Comparison of ENCODE assay signal across 7 cellular contexts in the genomic region with DNA sequence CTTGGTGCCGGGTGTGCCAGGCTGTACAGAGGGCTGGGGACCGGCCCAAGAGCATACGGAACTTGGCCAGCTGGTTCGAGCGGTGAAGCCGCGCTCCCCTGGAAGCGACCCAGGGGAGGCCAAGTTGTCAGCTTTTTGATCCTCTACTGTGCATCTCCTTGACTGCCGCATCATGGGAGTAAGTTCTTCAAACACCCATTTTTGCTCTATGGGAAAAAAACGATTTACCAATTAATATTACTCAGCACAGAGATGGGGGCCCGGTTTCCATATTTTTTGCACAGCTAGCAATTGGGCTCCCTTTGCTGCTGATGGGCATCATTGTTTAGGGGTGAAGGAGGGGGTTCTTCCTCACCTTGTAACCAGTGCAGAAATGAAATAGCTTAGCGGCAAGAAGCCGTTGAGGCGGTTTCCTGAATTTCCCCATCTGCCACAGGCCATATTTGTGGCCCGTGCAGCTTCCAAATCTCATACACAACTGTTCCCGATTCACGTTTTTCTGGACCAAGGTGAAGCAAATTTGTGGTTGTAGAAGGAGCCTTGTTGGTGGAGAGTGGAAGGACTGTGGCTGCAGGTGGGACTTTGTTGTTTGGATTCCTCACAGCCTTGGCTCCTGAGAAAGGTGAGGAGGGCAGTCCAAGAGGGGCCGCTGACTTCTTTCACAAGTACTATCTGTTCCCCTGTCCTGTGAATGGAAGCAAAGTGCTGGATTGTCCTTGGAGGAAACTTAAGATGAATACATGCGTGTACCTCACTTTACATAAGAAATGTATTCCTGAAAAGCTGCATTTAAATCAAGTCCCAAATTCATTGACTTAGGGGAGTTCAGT. TPM values are rescaled to one million over a fixed set of nuclear protein-coding genes. Genes with fewer than 3 reads are reported as not detected.
DNase-seq lines count a peak whose midpoint lies in the region; ATAC-seq and TF ChIP-seq lines count a peak whose summit lies in the region.
"Had no signal": no experiment of that assay in that cellular context is flagged by ENCODE, and none has a peak within 500 bp of the region (broad histone marks: within the 10 kb centered on the region; RNA-seq: fewer than 3 reads in every experiment).

No MANE protein-coding gene starts in this region.

- no peaks in the 10 kb centered on the region for H3K4me1 Mint-ChIP-seq in glutamatergic neuron (ENCODE audit: low read depth, unreplicated experiment)

- ATAC-seq in Right ventricle myocardium inferior = no peak

- no peaks in the 10 kb centered on the region for H3K36me3 ChIP-seq in cardiac muscle cell
- H3K36me3 ChIP-seq in urinary bladder (ENCODE audit: insufficient read depth) = no peaks in the 10 kb centered on the region

- H3K4me1 ChIP-seq in cardiac muscle cell (ENCODE audit: low read depth) (peaks cover 8% of the 10 kb centered on the region), urinary bladder (ENCODE audit: insufficient read depth) (no peaks in the 10 kb centered on the region)

- peak overlapping the region; percentile 73 for H3K4me3 Mint-ChIP-seq in glutamatergic neuron (ENCODE audit: unreplicated experiment)

- H3K27ac Mint-ChIP-seq in glutamatergic neuron (ENCODE audit: unreplicated experiment) = no peak overlapping the region

- H3K4me3 ChIP-seq in cardiac muscle cell = peak overlapping the region; percentile 5
- H3K4me3 ChIP-seq in urinary bladder (ENCODE audit: low read depth, low read length) = peak overlapping the region; percentile 66

- H3K9me3 Mint-ChIP-seq in glutamatergic neuron (ENCODE audit: unreplicated experiment) = peaks cover 2% of the 10 kb centered on the region

- H3K27me3 Mint-ChIP-seq in glutamatergic neuron (ENCODE audit: unreplicated experiment) = peaks cover 10% of the 10 kb centered on the region

- H3K36me3 Mint-ChIP-seq in glutamatergic neuron (ENCODE audit: unreplicated experiment) = no peaks in the 10 kb centered on the region

- 79% methylated on average over 19 of the region's 19 CpGs for WGBS in urinary bladder

- peaks cover 13% of the 10 kb centered on the region for H3K27me3 ChIP-seq in cardiac muscle cell

- intact Hi-C loops in Right ventricle myocardium inferior (cut with DNase I) = no loop called here

- no peaks in the 10 kb centered on the region for H3K9me3 ChIP-seq in cardiac muscle cell (ENCODE audit: low read depth)

- DNase-seq in cardiac muscle cell (ENCODE audit: low read depth in 1 of 2, low spot score in 1 of 2) (no peak), Right ventricle myocardium inferior (ENCODE audit: missing footprints) (no peak), glutamatergic neuron (no peak), NCI-H2029 treated with DMSO at 0.1 percent for 48 hours (lab: John Stamatoyannopoulos, UW) (no peak), activated gamma-delta T cell (lab: John Stamatoyannopoulos, UW) (no peak)

- H3K27ac ChIP-seq in cardiac muscle cell (no peak overlapping the region), urinary bladder (ENCODE audit: low read depth) (no peak overlapping the region)

- TF ChIP-seq CTCF in cardiac muscle cell (IDR thresholded peaks at IDR 0.05; ENCODE audit: low read depth, low read length) (no peak), glutamatergic neuron (IDR thresholded peaks at IDR 0.05; ENCODE audit: partially characterized antibody, unreplicated experiment) (no peak)

RNA-seq across cellular contexts. Expression of a gene that starts 2.1 kb away (rescaled TPM):
- 4.3 and 5.0 TPM in 2 replicates for total RNA-seq in cardiac muscle cell
- 2.3 and 4.3 TPM in 2 replicates for polyA plus RNA-seq in cardiac muscle cell
- total RNA-seq in Right ventricle myocardium inferior = 1.3 TPM
- total RNA-seq in glutamatergic neuron (ENCODE audit: unreplicated experiment) = 2.2 TPM
- 7.7 TPM for total RNA-seq in urinary bladder
- 4.5 TPM for polyA plus RNA-seq in urinary bladder

RNA-seq across cellular contexts. Expression of a gene that starts 21.3 kb away (rescaled TPM):
- total RNA-seq in cardiac muscle cell (1.7 and 1.8 TPM in 2 replicates), Right ventricle myocardium inferior (0.68 TPM), glutamatergic neuron (ENCODE audit: unreplicated experiment) (0.69 TPM), urinary bladder (6.9 TPM)
- polyA plus RNA-seq in cardiac muscle cell (0.18 and 2.3 TPM in 2 replicates), urinary bladder (3.3 TPM)

RNA-seq across cellular contexts. Expression of a gene that starts 33.6 kb away (rescaled TPM):
- total RNA-seq in cardiac muscle cell = not detected in 2 replicates
- not detected in 2 replicates for polyA plus RNA-seq in cardiac muscle cell
- not detected for total RNA-seq in Right ventricle myocardium inferior
- total RNA-seq in glutamatergic neuron (ENCODE audit: unreplicated experiment) = not detected
- not detected for total RNA-seq in urinary bladder
- polyA plus RNA-seq in urinary bladder = not detected
- total RNA-seq: liver had no signal

RNA-seq across cellular contexts. Expression of a gene that starts 52.1 kb away (rescaled TPM):
- 10.4 and 12.3 TPM in 2 replicates for total RNA-seq in cardiac muscle cell
- polyA plus RNA-seq in cardiac muscle cell = 12.3 and 17.2 TPM in 2 replicates
- 5.9 TPM for total RNA-seq in Right ventricle myocardium inferior
- 11.9 TPM for total RNA-seq in glutamatergic neuron (ENCODE audit: unreplicated experiment)
- total RNA-seq in urinary bladder = 34.5 TPM
- 18.1 TPM for polyA plus RNA-seq in urinary bladder

RNA-seq across cellular contexts. Expression of a gene that starts 52.2 kb away (rescaled TPM):
- total RNA-seq in cardiac muscle cell (11.4 and 15.1 TPM in 2 replicates), Right ventricle myocardium inferior (7.2 TPM), glutamatergic neuron (ENCODE audit: unreplicated experiment) (14.4 TPM), urinary bladder (46.0 TPM)
- polyA plus RNA-seq in cardiac muscle cell (7.0 and 7.9 TPM in 2 replicates), urinary bladder (9.8 TPM)
